Comparison of ENCODE assay signal across 1 cellular context in genomic region chr7:117480978-117481377, GRCh38.
TF ChIP-seq lines count a peak whose summit lies in the region.

No MANE protein-coding gene starts in this region.

TF ChIP-seq in GM23338, 12 proteins besides CTCF, POLR2A, EP300 and RAD21 (continued from another document):
- TF ChIP-seq, protein P1, sequence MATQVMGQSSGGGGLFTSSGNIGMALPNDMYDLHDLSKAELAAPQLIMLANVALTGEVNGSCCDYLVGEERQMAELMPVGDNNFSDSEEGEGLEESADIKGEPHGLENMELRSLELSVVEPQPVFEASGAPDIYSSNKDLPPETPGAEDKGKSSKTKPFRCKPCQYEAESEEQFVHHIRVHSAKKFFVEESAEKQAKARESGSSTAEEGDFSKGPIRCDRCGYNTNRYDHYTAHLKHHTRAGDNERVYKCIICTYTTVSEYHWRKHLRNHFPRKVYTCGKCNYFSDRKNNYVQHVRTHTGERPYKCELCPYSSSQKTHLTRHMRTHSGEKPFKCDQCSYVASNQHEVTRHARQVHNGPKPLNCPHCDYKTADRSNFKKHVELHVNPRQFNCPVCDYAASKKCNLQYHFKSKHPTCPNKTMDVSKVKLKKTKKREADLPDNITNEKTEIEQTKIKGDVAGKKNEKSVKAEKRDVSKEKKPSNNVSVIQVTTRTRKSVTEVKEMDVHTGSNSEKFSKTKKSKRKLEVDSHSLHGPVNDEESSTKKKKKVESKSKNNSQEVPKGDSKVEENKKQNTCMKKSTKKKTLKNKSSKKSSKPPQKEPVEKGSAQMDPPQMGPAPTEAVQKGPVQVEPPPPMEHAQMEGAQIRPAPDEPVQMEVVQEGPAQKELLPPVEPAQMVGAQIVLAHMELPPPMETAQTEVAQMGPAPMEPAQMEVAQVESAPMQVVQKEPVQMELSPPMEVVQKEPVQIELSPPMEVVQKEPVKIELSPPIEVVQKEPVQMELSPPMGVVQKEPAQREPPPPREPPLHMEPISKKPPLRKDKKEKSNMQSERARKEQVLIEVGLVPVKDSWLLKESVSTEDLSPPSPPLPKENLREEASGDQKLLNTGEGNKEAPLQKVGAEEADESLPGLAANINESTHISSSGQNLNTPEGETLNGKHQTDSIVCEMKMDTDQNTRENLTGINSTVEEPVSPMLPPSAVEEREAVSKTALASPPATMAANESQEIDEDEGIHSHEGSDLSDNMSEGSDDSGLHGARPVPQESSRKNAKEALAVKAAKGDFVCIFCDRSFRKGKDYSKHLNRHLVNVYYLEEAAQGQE (IDR thresholded peaks at IDR 0.05; ENCODE audit: unreplicated experiment): no peak
- TF ChIP-seq POLR2AphosphoS5 (IDR thresholded peaks at IDR 0.05; ENCODE audit: low read depth) (no peak), ZNF462 (CRISPR knock-in tag; IDR thresholded peaks at IDR 0.05) (no peak), STAT1 (IDR thresholded peaks at IDR 0.05; ENCODE audit: unreplicated experiment) (no peak), EZH2 (IDR thresholded peaks at IDR 0.05; ENCODE audit: low read depth, unreplicated experiment) (no peak), JUNB (IDR thresholded peaks at IDR 0.05; ENCODE audit: unreplicated experiment) (no peak), EZH2phosphoT487 (IDR thresholded peaks at IDR 0.05; ENCODE audit: unreplicated experiment) (no peak), ZNF114 (CRISPR knock-in tag; IDR thresholded peaks at IDR 0.05) (no peak), NANOG (IDR thresholded peaks at IDR 0.05; ENCODE audit: borderline replicate concordance) (no peak), ETS1 (IDR thresholded peaks at IDR 0.05) (no peak)
